ENCODE assay signal across 9 cellular contexts in the genomic region with DNA sequence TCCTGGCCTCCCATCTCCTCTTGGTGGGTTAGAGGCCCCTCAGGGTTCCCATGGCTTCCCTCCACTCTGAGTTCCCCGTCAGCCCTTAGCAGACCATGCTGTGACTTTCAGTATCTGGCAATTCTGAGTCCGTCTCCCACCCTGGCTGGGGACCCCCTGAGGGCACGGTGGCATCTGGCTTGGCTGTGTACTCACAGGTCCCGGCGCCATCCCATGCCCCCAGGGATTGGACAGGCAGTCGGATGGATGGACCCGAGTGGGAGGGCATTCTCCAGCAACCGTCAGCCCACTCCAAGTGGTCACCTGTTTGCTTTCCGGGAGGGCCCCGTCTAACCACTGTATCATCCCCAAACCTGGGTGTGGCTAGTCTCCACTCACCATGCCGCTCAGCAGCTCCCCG. TPM values are rescaled to one million over a fixed set of nuclear protein-coding genes. Genes with fewer than 3 reads are reported as not detected.
"Had no signal": no experiment of that assay in that cellular context is flagged by ENCODE, and none has a peak within 500 bp of the region (broad histone marks: within the 10 kb centered on the region; RNA-seq: fewer than 3 reads in every experiment).

No MANE protein-coding gene starts in this region.

- FAIRE-seq: HepG2, HTR-8/SVneo, K562 had no signal

- H3K27ac ChIP-seq: HL-60 had no signal

- DNase-seq: KBM-7, KG1 had no signal

- ATAC-seq: HepG2, K562 had no signal

- H3K4me3 ChIP-seq: K562 had no signal

RNA-seq across cellular contexts. Expression of gene ABCC8, which starts 24.0 kb away (rescaled TPM):
- total RNA-seq: HepG2, HT1080, K562 had no signal
- polyA plus RNA-seq: HepG2, IgD-negative memory B cell, K562 had no signal

RNA-seq across cellular contexts. Expression of gene USH1C, which starts 43.5 kb away (rescaled TPM):
- total RNA-seq: HepG2, HT1080, K562 had no signal
- polyA plus RNA-seq: HepG2, IgD-negative memory B cell had no signal

RNA-seq across cellular contexts. Expression of gene OTOG, which starts 46.4 kb away (rescaled TPM):
- total RNA-seq: HepG2, HT-29, HT1080, K562 had no signal
- polyA plus RNA-seq: HepG2, IgD-negative memory B cell, K562 had no signal
